1 cellular context compared by ENCODE assay signal in genomic region chr19:7113233-7113632, GRCh38.
TF ChIP-seq lines count a peak whose summit lies in the region.

No MANE protein-coding gene starts in this region.

TF ChIP-seq in GM23338, 12 proteins besides CTCF, POLR2A, EP300 and RAD21:
- peak; percentile 74 for TF ChIP-seq REST (IDR thresholded peaks at IDR 0.05; ENCODE audit: unreplicated experiment)
- no peak for TF ChIP-seq CREB1 (CRISPR knock-in tag; IDR thresholded peaks at IDR 0.05; ENCODE audit: low read depth)
